Comparison of ENCODE assay signal across 25 cellular contexts in genomic region chr14:90425480-90425879, GRCh38.
"Had no signal": no experiment of that assay in that cellular context is flagged by ENCODE, and none has a peak within 500 bp of the region (broad histone marks: within the 10 kb centered on the region; RNA-seq: fewer than 3 reads in every experiment).

No MANE protein-coding gene starts in this region.

- H3K4me1 ChIP-seq: Peyer's patch, SJSA1 had no signal

- ATAC-seq: activated naive CD4-positive, alpha-beta T cell treated with anti-CD3 and anti-CD28 coated beads, Interleukin-2, amount 50 U/mL, for 72 hours; activated naive CD8-positive, alpha-beta T cell treated with anti-CD3 and anti-CD28 coated beads, Interleukin-2, amount 50 U/mL, for 24 hours; activated T-cell treated with anti-CD3 and anti-CD28 coated beads, Interleukin-2, amount 50 U/mL, for 72 hours; K562; T-cell had no signal

- H3K27ac ChIP-seq: Peyer's patch, SJSA1, VCaP had no signal

- H3K4me1 Mint-ChIP-seq: activated CD4-positive, alpha-beta T cell treated with anti-CD3 and anti-CD28 coated beads, Interleukin-2, amount 10 ng/mL, durations not matched to agents 7 days and 5 days; activated naive CD8-positive, alpha-beta T cell treated with anti-CD3 and anti-CD28 coated beads, Interleukin-2, amount 50 U/mL, for 24 hours; T-cell had no signal

- H3K4me3 ChIP-seq: K562, Peyer's patch, SJSA1 had no signal

- H3K27me3 Mint-ChIP-seq: activated CD4-positive, alpha-beta memory T cell treated with anti-CD3 and anti-CD28 coated beads for 36 hours; activated CD4-positive, alpha-beta T cell treated with anti-CD3 and anti-CD28 coated beads, Interleukin-2, amount 10 ng/mL, durations not matched to agents 7 days and 5 days; activated naive CD8-positive, alpha-beta T cell treated with anti-CD3 and anti-CD28 coated beads, Interleukin-2, amount 50 U/mL, for 24 hours had no signal

- H3K9me3 ChIP-seq: Peyer's patch, SJSA1 had no signal

- H3K36me3 Mint-ChIP-seq: activated CD4-positive, alpha-beta memory T cell treated with anti-CD3 and anti-CD28 coated beads for 36 hours; activated naive CD4-positive, alpha-beta T cell treated with anti-CD3 and anti-CD28 coated beads, Interleukin-2, amount 50 U/mL, for 72 hours; T-cell had no signal

- DNase-seq: activated CD4-positive, alpha-beta memory T cell treated with anti-CD3 and anti-CD28 coated beads for 36 hours; activated CD4-positive, alpha-beta T cell treated with anti-CD3 and anti-CD28 coated beads, Interleukin-2, amount 10 ng/mL, durations not matched to agents 7 days and 5 days; activated CD4-positive, CD25-positive, alpha-beta regulatory T cell; activated CD8-positive, alpha-beta memory T cell treated with anti-CD3 and anti-CD28 coated beads for 24 hours; activated naive CD4-positive, alpha-beta T cell treated with Interleukin-2 at 50 U/mL for 16 hours; activated naive CD8-positive, alpha-beta T cell treated with anti-CD3 and anti-CD28 coated beads, Interleukin-2, amount 50 U/mL, for 24 hours; activated T-cell treated with anti-CD3 and anti-CD28 coated beads for 4 hours; activated T-cell treated with anti-CD3 and anti-CD28 coated beads, Interleukin-2, amount 50 U/mL, for 72 hours; amniotic stem cell; Karpas-422; MM.1S; NCI-H1105; NCI-H1436; NCI-H187; NCI-H2081; NCI-H510A treated with DMSO at 0.1 percent for 48 hours; Peyer's patch; SHP77; T-cell; T-helper 2 cell; T1000 had no signal

- H3K36me3 ChIP-seq: Peyer's patch, SJSA1 had no signal

- H3K4me3 Mint-ChIP-seq: activated CD4-positive, alpha-beta memory T cell treated with anti-CD3 and anti-CD28 coated beads for 36 hours; activated CD4-positive, alpha-beta T cell treated with anti-CD3 and anti-CD28 coated beads, Interleukin-2, amount 10 ng/mL, durations not matched to agents 7 days and 5 days; activated naive CD8-positive, alpha-beta T cell treated with anti-CD3 and anti-CD28 coated beads, Interleukin-2, amount 50 U/mL, for 24 hours; activated T-cell treated with anti-CD3 and anti-CD28 coated beads, Interleukin-2, amount 50 U/mL, for 72 hours; T-cell had no signal

- H3K27me3 ChIP-seq: Peyer's patch, SJSA1 had no signal

- H3K9me3 Mint-ChIP-seq: activated CD4-positive, alpha-beta memory T cell treated with anti-CD3 and anti-CD28 coated beads for 36 hours; activated CD4-positive, alpha-beta T cell treated with anti-CD3 and anti-CD28 coated beads, Interleukin-2, amount 10 ng/mL, durations not matched to agents 7 days and 5 days; activated naive CD4-positive, alpha-beta T cell treated with anti-CD3 and anti-CD28 coated beads, Interleukin-2, amount 50 U/mL, for 72 hours; activated naive CD8-positive, alpha-beta T cell treated with anti-CD3 and anti-CD28 coated beads, Interleukin-2, amount 50 U/mL, for 24 hours; activated T-cell treated with anti-CD3 and anti-CD28 coated beads, Interleukin-2, amount 50 U/mL, for 72 hours; T-cell had no signal
